ENCODE assay signal across 17 cellular contexts in the genomic region with DNA sequence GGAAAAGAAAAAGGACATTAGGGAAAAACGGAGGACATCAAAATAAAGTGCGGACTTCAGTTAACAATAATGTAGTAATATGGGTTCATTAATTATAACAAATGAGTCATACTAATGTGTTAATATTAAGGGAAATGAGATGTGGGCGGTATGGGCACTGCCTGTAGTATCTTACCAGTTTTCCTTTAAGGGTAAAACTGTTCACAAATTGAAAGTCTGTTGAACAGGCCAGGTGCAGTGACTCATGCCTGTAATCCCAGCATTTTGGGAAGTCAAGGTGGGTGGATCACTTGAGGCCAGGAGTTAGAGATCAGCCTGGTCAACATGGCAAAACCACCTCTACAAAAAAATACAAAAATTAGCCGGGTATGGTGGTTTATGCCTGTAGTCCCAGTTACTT. TPM values are rescaled to one million over a fixed set of nuclear protein-coding genes. Genes with fewer than 3 reads are reported as not detected.
"Had no signal": no experiment of that assay in that cellular context is flagged by ENCODE, and none has a peak within 500 bp of the region (broad histone marks: within the 10 kb centered on the region; RNA-seq: fewer than 3 reads in every experiment).

No MANE protein-coding gene starts in this region.

- ATAC-seq: effector memory CD8-positive, alpha-beta T cell; heart left ventricle; natural killer cell; sciatic nerve; stimulated activated naive B cell treated with anti-CD40 and anti-IgM and Interleukin-4, amounts not matched to agents 10 μg/mL and 1 μg/mL and 100 μg/mL, for 72 hours; stimulated activated naive CD8-positive, alpha-beta T cell treated with anti-CD3 and anti-CD28 coated beads, Interleukin-15, amount 100 ng/mL, for 72 hours had no signal

- H3K36me3 ChIP-seq: heart left ventricle, spleen, thoracic aorta, transverse colon had no signal

- H3K4me3 ChIP-seq: heart left ventricle, spleen, thoracic aorta, transverse colon had no signal

- H3K27me3 ChIP-seq: spleen, transverse colon had no signal

- H3K9me3 ChIP-seq: heart left ventricle, spleen, thoracic aorta, transverse colon had no signal

- FAIRE-seq: colon, frontal cortex had no signal

- H3K27ac ChIP-seq: heart left ventricle, spleen, thoracic aorta, transverse colon had no signal

- DNase-seq: effector memory CD8-positive, alpha-beta T cell; heart left ventricle; hippocampal formation; natural killer cell; posterior cingulate gyrus; spleen; stimulated activated CD4-positive, alpha-beta T cell treated with anti-CD3 and anti-CD28 coated beads, Interleukin-15, amount 100 ng/mL, for 24 hours; stimulated activated CD4-positive, alpha-beta T cell treated with anti-CD3 and anti-CD28 coated beads, Interleukin-1b, Interleukin-23, amount 100 ng/mL, for 48 hours; stimulated activated CD4-positive, alpha-beta T cell treated with anti-CD3 and anti-CD28 coated beads, Interleukin-4, amount 100 ng/mL, for 24 hours; stimulated activated naive B cell treated with anti-CD40 and anti-IgM and Interleukin-4, amounts not matched to agents 10 μg/mL and 1 μg/mL and 100 μg/mL, for 72 hours; stimulated activated naive CD8-positive, alpha-beta T cell treated with anti-CD3 and anti-CD28 coated beads, Interleukin-15, amount 100 ng/mL, for 72 hours; substantia nigra; transverse colon had no signal

RNA-seq across cellular contexts. Expression of a gene that starts 56.8 kb away (rescaled TPM):
- total RNA-seq: thoracic aorta had no signal
